ENCODE assay signal across 1 cellular context in the genomic region with DNA sequence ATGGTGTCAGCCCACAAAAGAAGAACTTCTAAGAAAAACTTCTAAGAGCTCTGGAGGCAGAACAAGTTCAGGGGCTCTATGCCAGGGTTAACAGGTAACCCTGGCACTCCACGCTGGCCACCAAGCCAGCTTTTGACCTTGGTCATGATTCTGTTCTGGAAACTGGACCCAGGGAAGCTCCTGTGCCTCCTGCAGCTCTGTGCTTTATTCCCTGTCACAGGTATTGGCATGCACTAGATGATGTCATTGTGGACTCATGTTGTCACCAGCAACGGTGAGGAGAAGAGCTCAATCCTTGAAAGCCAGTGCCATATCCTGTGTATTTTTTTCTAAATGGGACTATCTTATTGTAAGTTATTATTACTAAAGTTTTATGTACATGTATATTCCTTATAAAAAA.
A peak's percentile ranks its signal among the peaks of the same experiment; 100 is the strongest.
TF ChIP-seq lines count a peak whose summit lies in the region.

No MANE protein-coding gene starts in this region.

TF ChIP-seq in liver, 16 proteins besides CTCF, POLR2A, EP300 and RAD21 (continued from another document):
- TF ChIP-seq REST (IDR thresholded peaks at IDR 0.05) (no peak), HNF4G (IDR thresholded peaks at IDR 0.05) (no peak), TAF1 (conservative IDR thresholded peaks at IDR 0.05) (no peak), NR2F2 (IDR thresholded peaks at IDR 0.05) (no peak), HNF4A (conservative IDR thresholded peaks at IDR 0.05) (peak; percentile 77 to 79)
- TF ChIP-seq, protein P1, sequence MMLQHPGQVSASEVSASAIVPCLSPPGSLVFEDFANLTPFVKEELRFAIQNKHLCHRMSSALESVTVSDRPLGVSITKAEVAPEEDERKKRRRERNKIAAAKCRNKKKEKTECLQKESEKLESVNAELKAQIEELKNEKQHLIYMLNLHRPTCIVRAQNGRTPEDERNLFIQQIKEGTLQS (IDR thresholded peaks at IDR 0.05), result peak; percentile 39
